Comparison of ENCODE assay signal across 8 cellular contexts in the genomic region with DNA sequence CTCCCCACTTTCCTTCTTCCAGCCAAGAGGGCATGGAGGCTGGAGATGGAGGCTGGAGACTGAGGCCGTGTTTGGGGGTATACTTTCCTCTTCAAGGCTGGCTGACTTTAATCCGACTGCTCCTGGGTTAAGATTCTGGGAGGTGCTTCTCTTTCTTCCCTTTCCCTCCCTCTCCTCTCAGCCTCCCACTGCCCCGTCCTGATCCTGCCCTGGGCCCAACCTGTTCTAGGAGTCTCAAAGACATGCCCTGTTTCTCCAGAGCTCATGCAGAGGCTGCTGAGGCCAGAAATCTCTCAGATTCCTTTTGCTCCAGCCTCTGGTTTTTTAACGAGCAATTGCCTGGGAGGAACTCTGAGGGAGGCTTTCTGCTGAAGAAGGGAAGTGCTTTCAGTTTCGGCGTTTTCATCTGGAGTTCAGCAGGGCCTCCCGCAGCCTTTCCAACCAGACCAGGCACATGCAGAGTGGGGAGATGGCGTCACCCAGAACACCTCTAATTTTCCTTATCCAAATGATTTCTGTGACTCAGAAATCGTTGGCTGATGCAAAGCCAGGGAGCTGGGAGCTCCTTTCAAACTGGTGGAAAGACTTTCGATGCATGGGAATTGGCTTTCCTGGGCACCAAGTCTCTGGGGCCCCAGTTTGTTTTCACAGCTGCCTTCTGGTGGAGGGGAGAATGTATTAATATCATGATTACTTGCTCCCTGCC. TPM values are rescaled to one million over a fixed set of nuclear protein-coding genes. Genes with fewer than 3 reads are reported as not detected.
A peak's percentile ranks its signal among the peaks of the same experiment; 100 is the strongest.
DNase-seq lines count a peak whose midpoint lies in the region; ATAC-seq, FAIRE-seq and TF ChIP-seq lines count a peak whose summit lies in the region.

No MANE protein-coding gene starts in this region.

- H3K27me3 Mint-ChIP-seq in naive thymus-derived CD4-positive, alpha-beta T cell: no peaks in the 10 kb centered on the region

- no peak for TF ChIP-seq CTCF in colonic mucosa (IDR thresholded peaks at IDR 0.05)

- H3K27ac ChIP-seq in colonic mucosa: peak overlapping the region; percentile 71
- peak overlapping the region; percentile 88 for H3K27ac ChIP-seq in naive thymus-derived CD4-positive, alpha-beta T cell (ENCODE audit: low read depth, low read length)

- H3K4me3 ChIP-seq in colonic mucosa: no peak overlapping the region
- peak overlapping the region; percentile 54 for H3K4me3 ChIP-seq in naive thymus-derived CD4-positive, alpha-beta T cell (ENCODE audit: low read length)

- H3K36me3 Mint-ChIP-seq in naive thymus-derived CD4-positive, alpha-beta T cell: no peaks in the 10 kb centered on the region

- no peaks in the 10 kb centered on the region for H3K4me1 ChIP-seq in colonic mucosa
- peaks cover 55 to 92% of the 10 kb centered on the region in 2 donors for H3K4me1 ChIP-seq in naive thymus-derived CD4-positive, alpha-beta T cell (ENCODE audit: control insufficient read depth in 2 of 2, insufficient read depth in 2 of 2, low read length in 2 of 2)

- peak; percentile 70 for DNase-seq in EL
- peak; percentile 18 for DNase-seq in NCI-H2107 (lab: John Stamatoyannopoulos, UW)
- DNase-seq in colonic mucosa: peak; percentile 54
- no peak for DNase-seq in naive thymus-derived CD4-positive, alpha-beta T cell
- no peak for DNase-seq in NCI-H1417 treated with DMSO at 0.1 percent for 48 hours (lab: John Stamatoyannopoulos, UW)
- no peak for DNase-seq in 8988T
- no peak for DNase-seq in frontal cortex (ENCODE audit: low spot score in 2 of 2)

- CTCF ChIA-PET in naive thymus-derived CD4-positive, alpha-beta T cell (lab: Charles Lee): no interaction called here

- peak overlapping the region; percentile 59 to 79 (median 74) for H3K4me3 Mint-ChIP-seq in naive thymus-derived CD4-positive, alpha-beta T cell

- POLR2A ChIA-PET in naive thymus-derived CD4-positive, alpha-beta T cell (lab: Charles Lee): interaction anchor here (0.6 to 24.1 kb wide), 11 partner anchors 8 to 128 kb away, joined by 3 to 1322 read pairs (median 4); a partner anchor contains a TSS

- H3K27me3 ChIP-seq in colonic mucosa: no peaks in the 10 kb centered on the region
- no peaks in the 10 kb centered on the region for H3K27me3 ChIP-seq in naive thymus-derived CD4-positive, alpha-beta T cell (ENCODE audit: control insufficient read depth in 2 of 2, insufficient read depth in 2 of 2, low read length in 2 of 2)

- no peaks in the 10 kb centered on the region for H3K36me3 ChIP-seq in colonic mucosa
- H3K36me3 ChIP-seq in naive thymus-derived CD4-positive, alpha-beta T cell (ENCODE audit: control insufficient read depth in 2 of 3, insufficient read depth in 3 of 3, low read length in 3 of 3): no peaks in the 10 kb centered on the region

- FAIRE-seq in frontal cortex (lab: Jason Lieb, UNC): no peak

- intact Hi-C loops in colonic mucosa (cut with DNase I): no loop called here
- intact Hi-C loops in naive thymus-derived CD4-positive, alpha-beta T cell (cut with micrococcal nuclease): no loop called here

- no peak for ATAC-seq in naive thymus-derived CD4-positive, alpha-beta T cell
- ATAC-seq in GM18907 (IDR thresholded peaks at IDR 0.05; ENCODE audit: unreplicated experiment): no peak

- H3K9ac ChIP-seq in colonic mucosa (ENCODE audit: low read depth in 2 of 2, low read length in 2 of 2): peak overlapping the region; percentile 54 to 68

- peak overlapping the region; percentile 90 to 99 (median 95) for H3K27ac Mint-ChIP-seq in naive thymus-derived CD4-positive, alpha-beta T cell

- H3K9me3 Mint-ChIP-seq in naive thymus-derived CD4-positive, alpha-beta T cell: no peaks in the 10 kb centered on the region

- peaks cover 42 to 98% (median 89%) of the 10 kb centered on the region in 7 donors for H3K4me1 Mint-ChIP-seq in naive thymus-derived CD4-positive, alpha-beta T cell

- no peaks in the 10 kb centered on the region for H3K9me3 ChIP-seq in colonic mucosa
- no peaks in the 10 kb centered on the region for H3K9me3 ChIP-seq in naive thymus-derived CD4-positive, alpha-beta T cell (ENCODE audit: control insufficient read depth in 2 of 3, low read length in 3 of 3)

RNA-seq across cellular contexts. Expression of a gene that starts 34.5 kb away (rescaled TPM):
- not detected for total RNA-seq in colonic mucosa
- under 1 TPM in 2 of 5 experiments, not detected in 3; 0.16 to 0.19 TPM for total RNA-seq in naive thymus-derived CD4-positive, alpha-beta T cell
- not detected for polyA plus RNA-seq in naive thymus-derived CD4-positive, alpha-beta T cell
- 0.41 TPM for total RNA-seq in frontal cortex

Comparison
In these comparisons a context has a peak if more than half of its experiments do, and no peak if none do; other contexts are left out.
1. DNase-seq: peak in EL (single experiment), NCI-H2107 (single experiment) and colonic mucosa (single experiment); none in naive thymus-derived CD4-positive, alpha-beta T cell (0 of 9), NCI-H1417 treated with DMSO at 0.1 percent for 48 hours (single experiment), 8988T (single experiment) and frontal cortex (0 of 2).